2 cellular contexts compared by ENCODE assay signal in genomic region chr14:49550284-49551184, GRCh38.
TF ChIP-seq lines count a peak whose summit lies in the region.

No MANE protein-coding gene starts in this region.

TF ChIP-seq in IMR-90, 13 proteins besides CTCF, POLR2A, EP300 and RAD21 (continued from another document):
- no peak for TF ChIP-seq USF2 (IDR thresholded peaks at IDR 0.05; ENCODE audit: low read depth, low read length)
- no peak for TF ChIP-seq NFE2L2 (IDR thresholded peaks at IDR 0.05; ENCODE audit: low read depth, low read length)
- TF ChIP-seq MXI1 (IDR thresholded peaks at IDR 0.05; ENCODE audit: borderline replicate concordance, low read depth, low read length): no peak
- no peak for TF ChIP-seq ELK1 (IDR thresholded peaks at IDR 0.05; ENCODE audit: borderline replicate concordance, low read depth, low read length)
- TF ChIP-seq CHD1 (IDR thresholded peaks at IDR 0.05; ENCODE audit: low read depth, low read length): no peak
- TF ChIP-seq MAFK (IDR thresholded peaks at IDR 0.05; ENCODE audit: low read depth, low read length): no peak
TF ChIP-seq in IMR-90: peak in this region for 0.

TF ChIP-seq in SK-N-SH, 30 proteins besides CTCF, POLR2A, EP300 and RAD21 (continued from another document):
- TF ChIP-seq IRF3 (IDR thresholded peaks at IDR 0.05; ENCODE audit: low read depth, low read length) (no peak), MXI1 (IDR thresholded peaks at IDR 0.05; ENCODE audit: low read depth, low read length) (no peak), ELF1 (IDR thresholded peaks at IDR 0.05) (no peak), MAX (IDR thresholded peaks at IDR 0.05; ENCODE audit: low read depth) (no peak), USF1 (IDR thresholded peaks at IDR 0.05; ENCODE audit: borderline replicate concordance, low read depth) (no peak), GABPA (IDR thresholded peaks at IDR 0.05; ENCODE audit: low read depth) (no peak), FOSL2 (IDR thresholded peaks at IDR 0.05; ENCODE audit: borderline replicate concordance, low read depth) (no peak), USF2 (IDR thresholded peaks at IDR 0.05; ENCODE audit: borderline replicate concordance, low read depth, low read length) (no peak), GATA2 (CRISPR knock-in tag; IDR thresholded peaks at IDR 0.05) (no peak), MEF2A (IDR thresholded peaks at IDR 0.05; ENCODE audit: borderline replicate concordance, low read depth) (no peak), YY1 (IDR thresholded peaks at IDR 0.05; ENCODE audit: low read depth) (no peak), FOXJ3 (CRISPR knock-in tag; IDR thresholded peaks at IDR 0.05) (no peak)
